Comparison of ENCODE assay signal across 8 cellular contexts in the genomic region with DNA sequence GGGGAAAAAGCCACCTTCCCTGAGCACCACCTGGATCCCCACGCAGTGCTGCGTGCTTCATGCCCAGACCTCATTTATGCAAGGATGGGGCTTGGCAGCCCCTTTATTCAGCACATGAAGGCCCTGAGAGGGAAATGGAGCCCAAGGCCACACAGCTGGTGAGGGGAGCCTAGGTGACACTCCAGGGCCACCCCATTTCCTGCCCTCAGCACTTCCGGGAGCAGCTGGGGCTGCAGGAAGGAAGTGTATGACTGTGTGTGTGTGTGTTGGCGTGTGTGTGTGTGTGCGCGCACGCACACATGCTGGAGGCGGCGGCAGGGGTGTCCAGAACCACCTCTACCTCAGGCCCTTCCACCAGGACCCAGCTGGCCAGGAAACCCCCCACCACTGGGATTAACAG. TPM values are rescaled to one million over a fixed set of nuclear protein-coding genes. Genes with fewer than 3 reads are reported as not detected.
DNase-seq lines count a peak whose midpoint lies in the region; ATAC-seq and TF ChIP-seq lines count a peak whose summit lies in the region.
"Not testable (repeated sequence)": the region's sequence is repeated elsewhere in the genome, so short reads cannot be mapped to it uniquely, and the experiment has no call there.

No MANE protein-coding gene starts in this region.

- H4K20me1 ChIP-seq in OCI-LY7 (ENCODE audit: insufficient read depth, low read length), result not testable (repeated sequence)

- H3K9me3 ChIP-seq in OCI-LY7 (ENCODE audit: low read length), result not testable (repeated sequence)

- peaks cover 65% of the 10 kb centered on the region for H3K4me1 ChIP-seq in OCI-LY7 (ENCODE audit: insufficient read depth, low read length, poor library complexity, severe bottlenecking)

- CTCF ChIA-PET in OCI-LY7 (lab: Charles Lee; ENCODE audit: unreplicated experiment), result not testable (repeated sequence)
- CTCF ChIA-PET in MCF 10A (lab: Yijun Ruan, JAX), result interaction anchor here (0.6 kb wide), 1 partner anchor 165 kb away, joined by 4 read pairs; no protein-coding TSS in a partner anchor

- H3K9me2 ChIP-seq in OCI-LY7 (ENCODE audit: insufficient read depth, low read length), result not testable (repeated sequence)

- not testable (repeated sequence) for H3K79me2 ChIP-seq in OCI-LY7 (ENCODE audit: insufficient read depth, low read depth, low read length)

- peak overlapping the region; percentile 53 for H3K4me3 ChIP-seq in OCI-LY7 (ENCODE audit: low read depth, low read length, poor library complexity, severe bottlenecking)

- peak overlapping the region; percentile 83 for H3K4me2 ChIP-seq in OCI-LY7 (ENCODE audit: low read length)

- not testable (repeated sequence) for H3K4me3 Mint-ChIP-seq in MCF 10A (ENCODE audit: unreplicated experiment)
- peak overlapping the region; percentile 56 to 87 (median 72) for H3K4me3 Mint-ChIP-seq in naive B cell

- not testable (repeated sequence) for H3K9me3 Mint-ChIP-seq in MCF 10A (ENCODE audit: unreplicated experiment); naive B cell

- not testable (repeated sequence) for H3K36me3 ChIP-seq in OCI-LY7 (ENCODE audit: insufficient read depth, low read length)

- peak overlapping the region; percentile 41; the same call in 1 of the 2 replicates for H2AFZ ChIP-seq in OCI-LY7 (ENCODE audit: low read length)

- not testable (repeated sequence) for H3K27me3 Mint-ChIP-seq in MCF 10A (ENCODE audit: insufficient read depth, unreplicated experiment); naive B cell

- peak; percentile 13 for DNase-seq in COLO668 (lab: John Stamatoyannopoulos, UW; ENCODE audit: unreplicated experiment)
- DNase-seq in OCI-LY7 (ENCODE audit: low spot score), result peak; percentile 92
- peak; percentile 26 to 57 (median 33) for DNase-seq in activated CD8-positive, alpha-beta memory T cell treated with anti-CD3 and anti-CD28 coated beads for 48 hours (ENCODE audit: low read depth in 2 of 3, low spot score in 2 of 3)
- not testable (repeated sequence) for DNase-seq in MCF 10A (ENCODE audit: unreplicated experiment)
- DNase-seq in naive B cell, result peak; percentile 78
- peak; percentile 29 for DNase-seq in stimulated activated CD8-positive, alpha-beta memory T cell treated with anti-CD3 and anti-CD28 coated beads, Interleukin-15, amount 100 ng/mL, for 1 hour (ENCODE audit: low read depth)

- ATAC-seq in GM19395 (IDR thresholded peaks at IDR 0.05; ENCODE audit: unreplicated experiment), result peak; percentile 41
- peak; percentile 35 for ATAC-seq in HG03135 (IDR thresholded peaks at IDR 0.05; ENCODE audit: unreplicated experiment)
- peak; percentile 40 to 57 for ATAC-seq in naive B cell (ENCODE audit: low read depth in 2 of 2)

- POLR2A ChIA-PET in OCI-LY7 (lab: Charles Lee), result interaction anchor here (0.6 to 1.4 kb wide), 3 partner anchors 28 to 1271 kb away, joined by 4 read pairs; no protein-coding TSS in a partner anchor
- POLR2A ChIA-PET in MCF 10A (lab: Yijun Ruan, JAX), result not testable (repeated sequence)

- BruUV-seq in OCI-LY7 (replicated peaks; lab: Mats Ljungman, UMichigan); MCF 10A (replicated peaks; lab: Mats Ljungman, UMichigan): not testable (repeated sequence)

- H3K27ac Mint-ChIP-seq in MCF 10A (ENCODE audit: low read depth, unreplicated experiment), result peak overlapping the region; percentile 48
- H3K27ac Mint-ChIP-seq in naive B cell, result peak overlapping the region; percentile 82 to 99 (median 96)

- TF ChIP-seq CTCF in OCI-LY7 (conservative IDR thresholded peaks at IDR 0.05; ENCODE audit: low read length); MCF 10A (IDR thresholded peaks at IDR 0.05; ENCODE audit: unreplicated experiment): not testable (repeated sequence)

- H3K4me1 Mint-ChIP-seq in MCF 10A (ENCODE audit: insufficient read depth, unreplicated experiment) (peaks cover 20% of the 10 kb centered on the region), naive B cell (peaks cover 35 to 69% (median 52%) of the 10 kb centered on the region in 3 donors)

- intact Hi-C loops in OCI-LY7 (cut with micrococcal nuclease; ENCODE audit: unreplicated experiment), result loop anchor here (1.0 kb wide), 1 partner anchor 50 kb away; a partner anchor contains a TSS
- intact Hi-C loops in MCF 10A (cut with micrococcal nuclease), result not testable (repeated sequence)

- not testable (repeated sequence) for H3K36me3 Mint-ChIP-seq in MCF 10A (ENCODE audit: insufficient read depth, unreplicated experiment); naive B cell

- H3K27ac ChIP-seq in OCI-LY7 (ENCODE audit: low read depth, low read length, poor library complexity, severe bottlenecking), result peak overlapping the region; percentile 86

RNA-seq across cellular contexts. Expression of a gene that starts 49.8 kb away (rescaled TPM):
- 0.13 and 0.19 TPM in 2 replicates for total RNA-seq in OCI-LY7 (2014; rRNA removed; shearing (Covaris generic))
- total RNA-seq in OCI-LY7 (2022) (0.08 and 0.11 TPM in 2 replicates), MCF 10A (2022) (10.7 and 10.8 TPM in 2 replicates)
- not detected for polyA plus RNA-seq in naive B cell (ENCODE audit: low read depth in 6 of 6)
